Comparison of ENCODE assay signal across 9 cellular contexts in genomic region chr16:75341934-75342811, GRCh38.
DNase-seq lines count a peak whose midpoint lies in the region; ATAC-seq lines count a peak whose summit lies in the region.
"Had no signal": no experiment of that assay in that cellular context is flagged by ENCODE, and none has a peak within 500 bp of the region (broad histone marks: within the 10 kb centered on the region; RNA-seq: fewer than 3 reads in every experiment).

No MANE protein-coding gene starts in this region.

- H3K36me3 ChIP-seq in MG63 (no peaks in the 10 kb centered on the region; the same call in 1 of the 2 replicates), esophagus (ENCODE audit: control insufficient read depth in 2 of 2, insufficient read depth in 2 of 2, low read length in 1 of 2) (no peaks in the 10 kb centered on the region), muscle layer of duodenum (ENCODE audit: control insufficient read depth in 1 of 2, insufficient read depth in 2 of 2, low read length in 2 of 2) (no peaks in the 10 kb centered on the region)

- H3K9me3 ChIP-seq in MG63 (no peaks in the 10 kb centered on the region), esophagus (ENCODE audit: control insufficient read depth in 2 of 2, insufficient read depth in 1 of 2, low read depth in 1 of 2, low read length in 1 of 2) (no peaks in the 10 kb centered on the region), muscle layer of duodenum (ENCODE audit: control insufficient read depth in 1 of 2, low read length in 2 of 2) (no peaks in the 10 kb centered on the region)

- peak; percentile 30 for DNase-seq in ACHN
- peak; percentile 78 for DNase-seq in MG63
- DNase-seq in NCI-H2107 treated with DMSO at 0.1 percent for 48 hours (lab: John Stamatoyannopoulos, UW; ENCODE audit: unreplicated experiment): no peak
- DNase-seq in SIG-M5 (lab: John Stamatoyannopoulos, UW): no peak
- DNase-seq in NCI-H2081 (lab: John Stamatoyannopoulos, UW): no peak

- H3K27me3 ChIP-seq in MG63 (no peaks in the 10 kb centered on the region), esophagus (ENCODE audit: control insufficient read depth in 1 of 2, insufficient read depth in 2 of 2, low read length in 2 of 2) (no peaks in the 10 kb centered on the region), muscle layer of duodenum (ENCODE audit: low read depth, low read length) (no peaks in the 10 kb centered on the region)

- WGBS in esophagus, 2 donors: 30 to 35% methylated on average over 3 of the region's 3 CpGs

- H3K4me3 ChIP-seq in MG63: no peak overlapping the region
- no peak overlapping the region for H3K4me3 ChIP-seq in esophagus (ENCODE audit: low read depth in 1 of 2, low read length in 2 of 2)
- no peak overlapping the region for H3K4me3 ChIP-seq in muscle layer of duodenum (ENCODE audit: low read depth in 1 of 2, low read length in 2 of 2)

- no peak for ATAC-seq in HG03025 (IDR thresholded peaks at IDR 0.05; ENCODE audit: low FRiP score, unreplicated experiment)

- H3K4me1 ChIP-seq in esophagus (ENCODE audit: control insufficient read depth in 2 of 2, insufficient read depth in 2 of 2, low read length in 1 of 2) (no peaks in the 10 kb centered on the region), muscle layer of duodenum (ENCODE audit: control insufficient read depth in 1 of 2, insufficient read depth in 2 of 2, low read length in 2 of 2) (peaks cover 7 to 22% of the 10 kb centered on the region in 2 donors)

- H3K27ac ChIP-seq in esophagus (ENCODE audit: low read depth in 2 of 2, low read length in 1 of 2) (peak overlapping the region; percentile 26 to 45), muscle layer of duodenum (ENCODE audit: low read length) (peak overlapping the region; percentile 53)
- H3K27ac ChIP-seq: C4-2B had no signal

- in situ Hi-C loops in ACHN (cut with HindIII; ENCODE audit: low pct_ligation_motif_present, low pct_unique_long_range_greater_than_20kb, low sequenced_read_pairs): no loop called here

Comparison
In these comparisons a context has a peak if more than half of its experiments do, and no peak if none do; other contexts are left out.
1. DNase-seq: peak in ACHN (single experiment) and MG63 (single experiment); none in NCI-H2107 treated with DMSO at 0.1 percent for 48 hours (single experiment), SIG-M5 (single experiment) and NCI-H2081 (0 of 2).